Comparison of ENCODE assay signal across 22 cellular contexts in the genomic region with DNA sequence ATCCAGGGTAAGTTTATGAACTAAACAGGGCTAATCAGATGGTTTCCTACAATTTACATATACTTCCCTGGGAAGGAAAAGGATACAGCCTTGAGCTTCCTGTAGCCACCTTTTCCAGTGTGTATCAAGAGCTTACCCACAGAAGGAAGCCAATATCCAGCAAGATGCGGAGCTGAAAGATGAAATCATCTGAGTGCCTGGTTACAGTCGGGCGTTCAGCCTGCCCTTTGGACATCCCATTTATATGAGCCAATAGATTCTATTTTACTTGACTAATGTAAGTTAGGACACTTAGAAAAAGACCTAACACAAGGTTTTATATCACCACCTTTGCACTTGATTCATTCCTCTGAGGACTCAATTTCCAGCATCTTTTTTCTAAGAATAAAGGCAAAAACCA.
"Had no signal": no experiment of that assay in that cellular context is flagged by ENCODE, and none has a peak within 500 bp of the region (broad histone marks: within the 10 kb centered on the region; RNA-seq: fewer than 3 reads in every experiment).

No MANE protein-coding gene starts in this region.

- H3K27ac ChIP-seq: colonic mucosa, esophagus muscularis mucosa, foreskin keratinocyte, gastrocnemius medialis, left lung, lower lobe of right lung had no signal

- H3K36me3 ChIP-seq: colonic mucosa, esophagus muscularis mucosa, gastrocnemius medialis, heart right ventricle, left lung, lower lobe of right lung had no signal

- H3K27me3 ChIP-seq: colonic mucosa, esophagus muscularis mucosa, foreskin keratinocyte, gastrocnemius medialis, heart right ventricle, left lung had no signal

- H3K4me1 ChIP-seq: colonic mucosa, gastrocnemius medialis, lower lobe of right lung had no signal

- H3K4me3 ChIP-seq: colonic mucosa, esophagus muscularis mucosa, gastrocnemius medialis, heart right ventricle, left lung, lower lobe of right lung had no signal

- FAIRE-seq: endometrium, islet of Langerhans, keratinocyte had no signal

- H3K9me3 ChIP-seq: colonic mucosa, esophagus muscularis mucosa, gastrocnemius medialis, heart right ventricle, left lung, lower lobe of right lung had no signal

- DNase-seq: cerebellar nuclear complex; colonic mucosa; cortex of kidney; effector CD8-positive, alpha-beta T cell; effector memory CD8-positive, alpha-beta T cell; endodermal cell; foreskin keratinocyte; gastrocnemius medialis; glutamatergic neuron; head of caudate nucleus; heart right ventricle; hippocampal formation; left cardiac atrium; left lung; left ventricle myocardium superior; lower lobe of right lung; mesendoderm; midbrain had no signal

- ATAC-seq: effector memory CD8-positive, alpha-beta T cell; foreskin keratinocyte; gastrocnemius medialis; heart right ventricle; left cardiac atrium; left lung; left ventricle myocardium superior; lower lobe of right lung had no signal
